In genomic region chr13:41018583-41018909, GRCh38 we compare ENCODE assay signal across 8 cellular contexts. TPM values are rescaled to one million over a fixed set of nuclear protein-coding genes. Genes with fewer than 3 reads are reported as not detected.
A peak's percentile ranks its signal among the peaks of the same experiment; 100 is the strongest.
DNase-seq lines count a peak whose midpoint lies in the region; ATAC-seq and TF ChIP-seq lines count a peak whose summit lies in the region.

No MANE protein-coding gene starts in this region.

- ATAC-seq in activated B cell treated with CpG ODN at 0.5 μM for 24 hours (ENCODE audit: low read depth) (no peak), SK-N-SH treated with all-trans-retinoic acid at 6 μM for 48 hours (no peak), HG02970 (IDR thresholded peaks at IDR 0.05; ENCODE audit: low FRiP score, unreplicated experiment) (no peak)
- no peak for ATAC-seq in stimulated activated memory B cell treated with anti-CD40 and anti-IgM and Interleukin-4, amounts not matched to agents 10 μg/mL and 1 μg/mL and 100 μg/mL, for 72 hours

- no peak for TF ChIP-seq CTCF in activated B cell treated with CpG ODN at 0.5 μM for 24 hours (IDR thresholded peaks at IDR 0.05)

- peaks cover 40% of the 10 kb centered on the region for H3K4me1 ChIP-seq in HUES6 (ENCODE audit: control insufficient read depth, insufficient read depth, low read length)

- intact Hi-C loops in activated B cell treated with CpG ODN at 0.5 μM for 24 hours (cut with micrococcal nuclease), result loop anchor here (2.0 to 10.0 kb wide), 4 partner anchors 44 to 1256 kb away; partner anchors contain the start of genes AKAP11, FOXO1 and NAA16

- peak overlapping the region; percentile 61 for H3K27ac ChIP-seq in HUES6 (ENCODE audit: low read depth, low read length)

- H3K4me3 ChIP-seq in HUES6 (ENCODE audit: low read depth, low read length), result peak overlapping the region; percentile 18; the same call in 1 of the 2 replicates

- CTCF ChIA-PET in activated B cell treated with CpG ODN at 0.5 μM for 24 hours (lab: Charles Lee), result interaction anchor here (0.6 to 2.4 kb wide), 9 partner anchors 35 to 241 kb away, joined by 3 to 11 read pairs (median 3); no protein-coding TSS in a partner anchor

- H3K9ac ChIP-seq in HUES6 (ENCODE audit: low read length), result no peak overlapping the region

- no peaks in the 10 kb centered on the region for H3K36me3 ChIP-seq in HUES6 (ENCODE audit: control insufficient read depth, insufficient read depth, low read length)

- no peaks in the 10 kb centered on the region for H3K9me3 Mint-ChIP-seq in activated B cell treated with CpG ODN at 0.5 μM for 24 hours
- no peaks in the 10 kb centered on the region for H3K9me3 Mint-ChIP-seq in stimulated activated memory B cell treated with anti-CD40 and anti-IgM and Interleukin-4, amounts not matched to agents 10 μg/mL and 1 μg/mL and 100 μg/mL, for 72 hours

- H3K36me3 Mint-ChIP-seq in activated B cell treated with CpG ODN at 0.5 μM for 24 hours (ENCODE audit: low read depth), result peaks cover 33% of the 10 kb centered on the region
- H3K36me3 Mint-ChIP-seq in stimulated activated memory B cell treated with anti-CD40 and anti-IgM and Interleukin-4, amounts not matched to agents 10 μg/mL and 1 μg/mL and 100 μg/mL, for 72 hours, result peaks cover 30% of the 10 kb centered on the region

- H3K4me3 Mint-ChIP-seq in activated B cell treated with CpG ODN at 0.5 μM for 24 hours, result peak overlapping the region; percentile 94
- H3K4me3 Mint-ChIP-seq in stimulated activated memory B cell treated with anti-CD40 and anti-IgM and Interleukin-4, amounts not matched to agents 10 μg/mL and 1 μg/mL and 100 μg/mL, for 72 hours, result peak overlapping the region; percentile 85

- no peak for DNase-seq in activated B cell treated with CpG ODN at 0.5 μM for 24 hours
- peak; percentile 11 for DNase-seq in globus pallidus (ENCODE audit: low spot score)
- DNase-seq in GM19240 (ENCODE audit: insufficient read length, low spot score), result no peak
- DNase-seq in NCI-H446 treated with DMSO at 0.1 percent for 48 hours (lab: John Stamatoyannopoulos, UW), result no peak

- POLR2A ChIA-PET in activated B cell treated with CpG ODN at 0.5 μM for 24 hours (lab: Charles Lee), result interaction anchor here (0.6 to 7.9 kb wide), 16 partner anchors 12 to 1254 kb away, joined by 3 to 118 read pairs (median 6); partner anchors contain the start of gene WBP4

- peaks cover 49% of the 10 kb centered on the region for H3K4me1 Mint-ChIP-seq in activated B cell treated with CpG ODN at 0.5 μM for 24 hours
- H3K4me1 Mint-ChIP-seq in stimulated activated memory B cell treated with anti-CD40 and anti-IgM and Interleukin-4, amounts not matched to agents 10 μg/mL and 1 μg/mL and 100 μg/mL, for 72 hours, result peaks cover 50% of the 10 kb centered on the region

- no peaks in the 10 kb centered on the region for H3K27me3 ChIP-seq in HUES6 (ENCODE audit: control insufficient read depth, insufficient read depth, low read length)

- H3K27me3 Mint-ChIP-seq in activated B cell treated with CpG ODN at 0.5 μM for 24 hours, result no peaks in the 10 kb centered on the region
- H3K27me3 Mint-ChIP-seq in stimulated activated memory B cell treated with anti-CD40 and anti-IgM and Interleukin-4, amounts not matched to agents 10 μg/mL and 1 μg/mL and 100 μg/mL, for 72 hours, result no peaks in the 10 kb centered on the region

- no peaks in the 10 kb centered on the region for H3K9me3 ChIP-seq in HUES6 (ENCODE audit: control insufficient read depth, insufficient read depth, low read depth, low read length)

- H3K27ac Mint-ChIP-seq in activated B cell treated with CpG ODN at 0.5 μM for 24 hours, result peak overlapping the region; percentile 99
- peak overlapping the region; percentile 97 for H3K27ac Mint-ChIP-seq in stimulated activated memory B cell treated with anti-CD40 and anti-IgM and Interleukin-4, amounts not matched to agents 10 μg/mL and 1 μg/mL and 100 μg/mL, for 72 hours

TF ChIP-seq in SK-N-SH treated with all-trans-retinoic acid at 6 μM for 48 hours, 23 proteins besides CTCF, POLR2A, EP300 and RAD21:
- no peak for TF ChIP-seq PATZ1 (CRISPR knock-in tag; IDR thresholded peaks at IDR 0.05; ENCODE audit: borderline replicate concordance)
- TF ChIP-seq TOX (CRISPR knock-in tag; IDR thresholded peaks at IDR 0.05; ENCODE audit: borderline replicate concordance), result no peak
- TF ChIP-seq, protein P1, sequence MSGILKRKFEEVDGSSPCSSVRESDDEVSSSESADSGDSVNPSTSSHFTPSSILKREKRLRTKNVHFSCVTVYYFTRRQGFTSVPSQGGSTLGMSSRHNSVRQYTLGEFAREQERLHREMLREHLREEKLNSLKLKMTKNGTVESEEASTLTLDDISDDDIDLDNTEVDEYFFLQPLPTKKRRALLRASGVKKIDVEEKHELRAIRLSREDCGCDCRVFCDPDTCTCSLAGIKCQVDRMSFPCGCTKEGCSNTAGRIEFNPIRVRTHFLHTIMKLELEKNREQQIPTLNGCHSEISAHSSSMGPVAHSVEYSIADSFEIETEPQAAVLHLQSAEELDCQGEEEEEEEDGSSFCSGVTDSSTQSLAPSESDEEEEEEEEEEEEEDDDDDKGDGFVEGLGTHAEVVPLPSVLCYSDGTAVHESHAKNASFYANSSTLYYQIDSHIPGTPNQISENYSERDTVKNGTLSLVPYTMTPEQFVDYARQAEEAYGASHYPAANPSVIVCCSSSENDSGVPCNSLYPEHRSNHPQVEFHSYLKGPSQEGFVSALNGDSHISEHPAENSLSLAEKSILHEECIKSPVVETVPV (CRISPR knock-in tag; IDR thresholded peaks at IDR 0.05), result no peak
- no peak for TF ChIP-seq TCF4 (CRISPR knock-in tag; IDR thresholded peaks at IDR 0.05; ENCODE audit: borderline replicate concordance)
- no peak for TF ChIP-seq ZNF8 (CRISPR knock-in tag; IDR thresholded peaks at IDR 0.05)
- no peak for TF ChIP-seq RARB (CRISPR knock-in tag; IDR thresholded peaks at IDR 0.05)
- TF ChIP-seq GLIS3 (CRISPR knock-in tag; IDR thresholded peaks at IDR 0.05), result no peak
- no peak for TF ChIP-seq ZNF70 (CRISPR knock-in tag; IDR thresholded peaks at IDR 0.05)
- no peak for TF ChIP-seq ZFP30 (CRISPR knock-in tag; IDR thresholded peaks at IDR 0.05)
- TF ChIP-seq ZFP3 (CRISPR knock-in tag; IDR thresholded peaks at IDR 0.05), result no peak
- no peak for TF ChIP-seq SNAI2 (CRISPR knock-in tag; IDR thresholded peaks at IDR 0.05)
- TF ChIP-seq ARNTL (CRISPR knock-in tag; IDR thresholded peaks at IDR 0.05; ENCODE audit: borderline replicate concordance, low read depth), result no peak
- TF ChIP-seq PPARA (CRISPR knock-in tag; IDR thresholded peaks at IDR 0.05; ENCODE audit: borderline replicate concordance), result no peak
- no peak for TF ChIP-seq ZNF565 (CRISPR knock-in tag; conservative IDR thresholded peaks at IDR 0.05; ENCODE audit: low read depth)
- no peak for TF ChIP-seq OSR1 (CRISPR knock-in tag; IDR thresholded peaks at IDR 0.05)
- no peak for TF ChIP-seq ISL1 (CRISPR knock-in tag; IDR thresholded peaks at IDR 0.05)
- TF ChIP-seq, protein P2, sequence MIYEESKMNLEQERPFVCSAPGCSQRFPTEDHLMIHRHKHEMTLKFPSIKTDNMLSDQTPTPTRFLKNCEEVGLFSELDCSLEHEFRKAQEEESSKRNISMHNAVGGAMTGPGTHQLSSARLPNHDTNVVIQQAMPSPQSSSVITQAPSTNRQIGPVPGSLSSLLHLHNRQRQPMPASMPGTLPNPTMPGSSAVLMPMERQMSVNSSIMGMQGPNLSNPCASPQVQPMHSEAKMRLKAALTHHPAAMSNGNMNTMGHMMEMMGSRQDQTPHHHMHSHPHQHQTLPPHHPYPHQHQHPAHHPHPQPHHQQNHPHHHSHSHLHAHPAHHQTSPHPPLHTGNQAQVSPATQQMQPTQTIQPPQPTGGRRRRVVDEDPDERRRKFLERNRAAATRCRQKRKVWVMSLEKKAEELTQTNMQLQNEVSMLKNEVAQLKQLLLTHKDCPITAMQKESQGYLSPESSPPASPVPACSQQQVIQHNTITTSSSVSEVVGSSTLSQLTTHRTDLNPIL (CRISPR knock-in tag; IDR thresholded peaks at IDR 0.05; ENCODE audit: low read depth), result no peak
- no peak for TF ChIP-seq BACH2 (CRISPR knock-in tag; IDR thresholded peaks at IDR 0.05; ENCODE audit: borderline replicate concordance)

RNA-seq across cellular contexts. Expression of gene ELF1, which starts 0.6 kb away (rescaled TPM):
- 129 and 136 TPM in 2 replicates for total RNA-seq in activated B cell treated with CpG ODN at 0.5 μM for 24 hours

RNA-seq across cellular contexts. Expression of gene WBP4, which starts 42.8 kb away (rescaled TPM):
- total RNA-seq in activated B cell treated with CpG ODN at 0.5 μM for 24 hours, result 8.6 and 9.0 TPM in 2 replicates
